Comparison of ENCODE assay signal across 8 cellular contexts in the genomic region with DNA sequence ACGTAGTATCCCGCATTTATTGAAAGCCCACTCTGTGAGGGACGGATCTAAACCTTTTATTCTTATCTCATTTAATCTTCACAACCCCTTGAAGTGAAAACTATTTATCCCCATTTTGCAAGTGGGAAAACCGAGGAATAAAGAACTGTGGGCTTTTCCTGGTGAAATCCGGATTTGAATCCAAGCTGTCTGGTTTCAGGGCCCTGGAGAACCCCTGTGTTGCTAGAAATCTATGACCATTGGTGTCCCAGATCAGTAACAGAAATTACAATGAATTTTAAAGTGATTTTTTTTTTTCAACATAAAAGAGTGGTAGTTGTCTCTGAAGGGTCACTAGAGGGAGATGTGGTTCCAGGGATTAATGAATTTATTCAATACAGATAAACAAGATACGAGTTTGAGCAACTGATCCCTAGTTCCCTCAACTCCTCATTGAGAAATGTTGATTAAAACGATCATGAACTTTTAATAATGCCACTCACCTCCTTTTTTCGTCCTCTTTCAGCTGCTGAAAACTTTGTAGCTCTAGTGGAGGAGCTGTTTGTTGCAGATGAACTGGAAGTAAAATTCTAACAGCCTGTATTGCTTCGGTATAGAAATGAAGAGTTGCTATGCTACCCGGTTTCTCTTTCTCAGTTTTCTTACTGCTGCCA. TPM values are rescaled to one million over a fixed set of nuclear protein-coding genes. Genes with fewer than 3 reads are reported as not detected.
A peak's percentile ranks its signal among the peaks of the same experiment; 100 is the strongest.
DNase-seq lines count a peak whose midpoint lies in the region; ATAC-seq and TF ChIP-seq lines count a peak whose summit lies in the region.

No MANE protein-coding gene starts in this region.

- H3K18ac ChIP-seq in neuronal stem cell (ENCODE audit: low read length): no peak overlapping the region

- H3K4me3 ChIP-seq in neuronal stem cell (ENCODE audit: low read length in 2 of 2): peak overlapping the region; percentile 85 to 96

- TF ChIP-seq CTCF in Calu3 (IDR thresholded peaks at IDR 0.05; ENCODE audit: unreplicated experiment): no peak

- TSS peak; percentile 56 for BruUV-seq in Calu3 (replicated peaks; lab: Mats Ljungman, UMichigan)

- H3K4me1 Mint-ChIP-seq in Calu3 (ENCODE audit: low read depth, unreplicated experiment): peaks cover 38% of the 10 kb centered on the region

- no peak overlapping the region for H2AFZ ChIP-seq in neuronal stem cell (ENCODE audit: low read length)

- H2BK12ac ChIP-seq in neuronal stem cell (ENCODE audit: low read length): no peak overlapping the region

- no peak overlapping the region for H2BK5ac ChIP-seq in neuronal stem cell (ENCODE audit: low read length)

- no peak overlapping the region for H4K91ac ChIP-seq in neuronal stem cell (ENCODE audit: low read depth, low read length, poor library complexity)

- intact Hi-C loops in Calu3 (cut with micrococcal nuclease; ENCODE audit: unreplicated experiment): loop anchor here (1.0 kb wide), 1 partner anchor 46 kb away; no protein-coding TSS in a partner anchor

- peak overlapping the region; percentile 60 for H3K4me2 ChIP-seq in neuronal stem cell (ENCODE audit: insufficient read depth, low read length, poor library complexity, severe bottlenecking)

- H3K14ac ChIP-seq in neuronal stem cell (ENCODE audit: low read length): no peak overlapping the region

- no peak overlapping the region for H3K23ac ChIP-seq in neuronal stem cell (ENCODE audit: low read depth, low read length, poor library complexity)

- H3K27me3 ChIP-seq in neuronal stem cell (ENCODE audit: control insufficient read depth in 3 of 3, insufficient read depth in 3 of 3, low read depth in 1 of 3, low read length in 3 of 3): no peaks in the 10 kb centered on the region

- no peak overlapping the region for H2BK120ac ChIP-seq in neuronal stem cell (ENCODE audit: low read depth, low read length)

- CTCF ChIA-PET in Calu3 (lab: Charles Lee): interaction anchor here (0.9 to 2.1 kb wide), 2 partner anchors 24 to 52 kb away, joined by 3 to 5 read pairs; no protein-coding TSS in a partner anchor

- H3K27me3 Mint-ChIP-seq in Calu3 (ENCODE audit: unreplicated experiment): no peaks in the 10 kb centered on the region

- ATAC-seq in HG03342 (IDR thresholded peaks at IDR 0.05; ENCODE audit: unreplicated experiment) (peak; percentile 24), SK-N-SH treated with all-trans-retinoic acid at 6 μM for 48 hours (peak; percentile 56), HG03097 (IDR thresholded peaks at IDR 0.05; ENCODE audit: low FRiP score, unreplicated experiment) (no peak), GM21825 (IDR thresholded peaks at IDR 0.05; ENCODE audit: unreplicated experiment) (no peak)

- no peak overlapping the region for H2BK15ac ChIP-seq in neuronal stem cell (ENCODE audit: low read length)

- no peak overlapping the region for H3K4ac ChIP-seq in neuronal stem cell (ENCODE audit: low read length)

- H3K27ac ChIP-seq in epithelial cell of prostate (peak overlapping the region; percentile 68), neuronal stem cell (replicated peaks; ENCODE audit: low read length) (no peak overlapping the region)

- peaks cover 65% of the 10 kb centered on the region for H3K36me3 Mint-ChIP-seq in Calu3 (ENCODE audit: insufficient read depth, unreplicated experiment)

- H3K9ac ChIP-seq in neuronal stem cell (ENCODE audit: low read depth, low read length, poor library complexity): no peak overlapping the region

- no CpG with 5 or more reads among the region's 10 CpGs for WGBS in neuronal stem cell (ENCODE audit: extremely low coverage in 2 of 2, insufficient read length in 2 of 2, insufficient replicate concordance in 1 of 2), 2 donors

- peaks cover 14 to 27% of the 10 kb centered on the region in 2 donors for H3K4me1 ChIP-seq in neuronal stem cell (ENCODE audit: control insufficient read depth in 2 of 2, insufficient read depth in 1 of 2, low read depth in 1 of 2, low read length in 2 of 2)

- H3K4me3 Mint-ChIP-seq in Calu3 (ENCODE audit: low read depth, unreplicated experiment): peak overlapping the region; percentile 100

- DNase-seq in Calu3: no peak
- no peak for DNase-seq in epithelial cell of prostate (ENCODE audit: low read depth, low spot score)
- DNase-seq in neuronal stem cell (ENCODE audit: low spot score): no peak
- no peak for DNase-seq in epidermal melanocyte (ENCODE audit: insufficient read length, low spot score)

- peaks cover 22 to 46% of the 10 kb centered on the region in 2 donors for H3K36me3 ChIP-seq in neuronal stem cell (replicated peaks in 1 of 2; ENCODE audit: control insufficient read depth in 2 of 2, insufficient read depth in 2 of 2, low read length in 2 of 2)

- H3K27ac Mint-ChIP-seq in Calu3 (ENCODE audit: unreplicated experiment): peak overlapping the region; percentile 99

- H4K8ac ChIP-seq in neuronal stem cell (ENCODE audit: low read depth, low read length): no peak overlapping the region

- H3K79me1 ChIP-seq in neuronal stem cell (ENCODE audit: low read depth, low read length): no peaks in the 10 kb centered on the region

- H2AK5ac ChIP-seq in neuronal stem cell (ENCODE audit: low read depth, low read length): no peak overlapping the region

- H3K9me3 ChIP-seq in neuronal stem cell (replicated peaks in 1 of 2; ENCODE audit: control insufficient read depth in 2 of 2, insufficient read depth in 1 of 2, low read depth in 1 of 2, low read length in 2 of 2): no peaks in the 10 kb centered on the region

- no peaks in the 10 kb centered on the region for H3K9me3 Mint-ChIP-seq in Calu3 (ENCODE audit: low read depth, unreplicated experiment)

TF ChIP-seq in SK-N-SH treated with all-trans-retinoic acid at 6 μM for 48 hours, 23 proteins besides CTCF, POLR2A, EP300 and RAD21:
- TF ChIP-seq ZNF70 (CRISPR knock-in tag; IDR thresholded peaks at IDR 0.05) (no peak), ZFP30 (CRISPR knock-in tag; IDR thresholded peaks at IDR 0.05) (no peak)
- TF ChIP-seq, protein P1, sequence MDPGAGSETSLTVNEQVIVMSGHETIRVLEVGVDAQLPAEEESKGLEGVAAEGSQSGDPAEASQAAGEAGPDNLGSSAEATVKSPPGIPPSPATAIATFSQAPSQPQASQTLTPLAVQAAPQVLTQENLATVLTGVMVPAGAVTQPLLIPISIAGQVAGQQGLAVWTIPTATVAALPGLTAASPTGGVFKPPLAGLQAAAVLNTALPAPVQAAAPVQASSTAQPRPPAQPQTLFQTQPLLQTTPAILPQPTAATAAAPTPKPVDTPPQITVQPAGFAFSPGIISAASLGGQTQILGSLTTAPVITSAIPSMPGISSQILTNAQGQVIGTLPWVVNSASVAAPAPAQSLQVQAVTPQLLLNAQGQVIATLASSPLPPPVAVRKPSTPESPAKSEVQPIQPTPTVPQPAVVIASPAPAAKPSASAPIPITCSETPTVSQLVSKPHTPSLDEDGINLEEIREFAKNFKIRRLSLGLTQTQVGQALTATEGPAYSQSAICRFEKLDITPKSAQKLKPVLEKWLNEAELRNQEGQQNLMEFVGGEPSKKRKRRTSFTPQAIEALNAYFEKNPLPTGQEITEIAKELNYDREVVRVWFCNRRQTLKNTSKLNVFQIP (CRISPR knock-in tag; IDR thresholded peaks at IDR 0.05; ENCODE audit: borderline replicate concordance, low read depth): no peak
- TF ChIP-seq, protein P2, sequence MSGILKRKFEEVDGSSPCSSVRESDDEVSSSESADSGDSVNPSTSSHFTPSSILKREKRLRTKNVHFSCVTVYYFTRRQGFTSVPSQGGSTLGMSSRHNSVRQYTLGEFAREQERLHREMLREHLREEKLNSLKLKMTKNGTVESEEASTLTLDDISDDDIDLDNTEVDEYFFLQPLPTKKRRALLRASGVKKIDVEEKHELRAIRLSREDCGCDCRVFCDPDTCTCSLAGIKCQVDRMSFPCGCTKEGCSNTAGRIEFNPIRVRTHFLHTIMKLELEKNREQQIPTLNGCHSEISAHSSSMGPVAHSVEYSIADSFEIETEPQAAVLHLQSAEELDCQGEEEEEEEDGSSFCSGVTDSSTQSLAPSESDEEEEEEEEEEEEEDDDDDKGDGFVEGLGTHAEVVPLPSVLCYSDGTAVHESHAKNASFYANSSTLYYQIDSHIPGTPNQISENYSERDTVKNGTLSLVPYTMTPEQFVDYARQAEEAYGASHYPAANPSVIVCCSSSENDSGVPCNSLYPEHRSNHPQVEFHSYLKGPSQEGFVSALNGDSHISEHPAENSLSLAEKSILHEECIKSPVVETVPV (CRISPR knock-in tag; IDR thresholded peaks at IDR 0.05): no peak

RNA-seq across cellular contexts. Expression of a gene that starts 0.9 kb away (rescaled TPM):
- 266 and 313 TPM in 2 replicates for total RNA-seq in Calu3 (2022)
- polyA plus RNA-seq in neuronal stem cell (2013, experiment 1 of 2): 260 TPM
- polyA plus RNA-seq in neuronal stem cell (2013, experiment 2 of 2): 259 TPM

RNA-seq across cellular contexts. Expression of a gene that starts 28.4 kb away (rescaled TPM):
- 8.0 and 9.0 TPM in 2 replicates for total RNA-seq in Calu3 (2022)
- 61.7 TPM for polyA plus RNA-seq in neuronal stem cell (2013, experiment 1 of 2)
- 62.7 TPM for polyA plus RNA-seq in neuronal stem cell (2013, experiment 2 of 2)

RNA-seq across cellular contexts. Expression of a gene that starts 28.5 kb away (rescaled TPM):
- total RNA-seq in Calu3 (2022): 40.7 and 45.3 TPM in 2 replicates
- polyA plus RNA-seq in neuronal stem cell (2013, experiment 1 of 2): 9.1 TPM
- 9.5 TPM for polyA plus RNA-seq in neuronal stem cell (2013, experiment 2 of 2)

Comparison
In these comparisons a context has a peak if more than half of its experiments do, and no peak if none do; other contexts are left out.
1. ATAC-seq: peak in HG03342 (single experiment) and SK-N-SH treated with all-trans-retinoic acid at 6 μM for 48 hours (single experiment); none in HG03097 (single experiment) and GM21825 (single experiment).